ENCODE assay signal across 8 cellular contexts in genomic region chr7:80918406-80918805, GRCh38. TPM values are rescaled to one million over a fixed set of nuclear protein-coding genes. Genes with fewer than 3 reads are reported as not detected.
DNase-seq lines count a peak whose midpoint lies in the region; ATAC-seq and TF ChIP-seq lines count a peak whose summit lies in the region.

No MANE protein-coding gene starts in this region.

- peaks cover 2% of the 10 kb centered on the region for H3K27me3 Mint-ChIP-seq in endothelial cell (ENCODE audit: unreplicated experiment)
- H3K27me3 Mint-ChIP-seq in natural killer cell (ENCODE audit: low read depth in 2 of 2): peaks cover 19 to 48% of the 10 kb centered on the region in 2 donors

- peaks cover 2% of the 10 kb centered on the region for H3K4me1 Mint-ChIP-seq in endothelial cell (ENCODE audit: unreplicated experiment)
- peaks cover 4 to 8% of the 10 kb centered on the region in 2 donors for H3K4me1 Mint-ChIP-seq in natural killer cell

- no peaks in the 10 kb centered on the region for H3K4me1 ChIP-seq in NT2/D1 (ENCODE audit: insufficient read depth, insufficient read length)

- H3K36me3 ChIP-seq in NT2/D1 (ENCODE audit: insufficient read depth, insufficient read length, low read length): peaks cover 4% of the 10 kb centered on the region

- no peaks in the 10 kb centered on the region for H3K9me3 Mint-ChIP-seq in endothelial cell (ENCODE audit: unreplicated experiment)
- no peaks in the 10 kb centered on the region for H3K9me3 Mint-ChIP-seq in natural killer cell

- CTCF ChIA-PET in AG04450 (lab: Charles Lee): interaction anchor here (1.1 to 6.7 kb wide), 2 partner anchors 514 to 551 kb away, joined by 4 to 44 read pairs; no protein-coding TSS in a partner anchor

- H3K27ac Mint-ChIP-seq in endothelial cell (ENCODE audit: unreplicated experiment): no peak overlapping the region
- no peak overlapping the region for H3K27ac Mint-ChIP-seq in natural killer cell

- peak overlapping the region; percentile 20 for H3K4me3 Mint-ChIP-seq in endothelial cell (ENCODE audit: unreplicated experiment)
- H3K4me3 Mint-ChIP-seq in natural killer cell: peak overlapping the region; percentile 33

- H3K27me3 ChIP-seq in AG04450 (ENCODE audit: control insufficient read depth, insufficient read depth, low read length) (no peaks in the 10 kb centered on the region), NT2/D1 (ENCODE audit: insufficient read depth, insufficient read length) (no peaks in the 10 kb centered on the region)

- POLR2A ChIA-PET in AG04450 (lab: Yijun Ruan, JAX): interaction anchor here (0.5 to 1.5 kb wide), 11 partner anchors 22 to 1514 kb away, joined by 3 to 8 read pairs (median 5); no protein-coding TSS in a partner anchor

- TF ChIP-seq CTCF in AG04450 (IDR thresholded peaks at IDR 0.05; ENCODE audit: low read depth, low read length) (no peak), endothelial cell (IDR thresholded peaks at IDR 0.05; ENCODE audit: unreplicated experiment) (no peak), natural killer cell (IDR thresholded peaks at IDR 0.05) (no peak)

- ATAC-seq in GM21526 (IDR thresholded peaks at IDR 0.05; ENCODE audit: low FRiP score, unreplicated experiment): peak; percentile 69
- no peak for ATAC-seq in natural killer cell
- no peak for ATAC-seq in HG02840 (IDR thresholded peaks at IDR 0.05; ENCODE audit: low FRiP score, unreplicated experiment)

- no peaks in the 10 kb centered on the region for H3K36me3 Mint-ChIP-seq in endothelial cell (ENCODE audit: low read depth, unreplicated experiment)
- H3K36me3 Mint-ChIP-seq in natural killer cell: no peaks in the 10 kb centered on the region

- H3K4me3 ChIP-seq in AG04450 (ENCODE audit: low read depth, low read length): peak overlapping the region; percentile 69
- H3K4me3 ChIP-seq in NT2/D1 (ENCODE audit: insufficient read length, low read depth): peak overlapping the region; percentile 38

- peak overlapping the region; percentile 11 for H3K9ac ChIP-seq in NT2/D1 (ENCODE audit: insufficient read length, low read depth)

- DNase-seq in AG04450 (ENCODE audit: low read depth, low spot score) (no peak), NT2/D1 (ENCODE audit: low read depth, low spot score) (peak; percentile 15), endothelial cell (ENCODE audit: low spot score) (no peak), natural killer cell (no peak), SKM-1 treated with dmso at 0.1 percent for 144 hours (lab: John Stamatoyannopoulos, UW; ENCODE audit: unreplicated experiment) (no peak), HPDE6-E6E7 (ENCODE audit: extremely low spot score) (no peak)

- H3K27ac ChIP-seq in AG04450 (ENCODE audit: low read depth, low read length): no peak overlapping the region

- no peaks in the 10 kb centered on the region for H3K9me3 ChIP-seq in AG04450 (ENCODE audit: control insufficient read depth, insufficient read depth, low read length)
- no peaks in the 10 kb centered on the region for H3K9me3 ChIP-seq in NT2/D1 (ENCODE audit: insufficient read depth, low read length)

- intact Hi-C loops in natural killer cell (cut with micrococcal nuclease): no loop called here

RNA-seq across cellular contexts. Expression of gene SEMA3C, which starts 0.4 kb away (rescaled TPM):
- polyA plus RNA-seq in AG04450 (2011; rRNA removed): 35.9 and 39.9 TPM in 2 replicates
- 73.7 and 89.9 TPM in 2 replicates for polyA minus RNA-seq in AG04450 (2011; rRNA and poly(A)+ RNA removed)
- total RNA-seq in endothelial cell (ENCODE audit: unreplicated experiment) (0.26 TPM), natural killer cell (10 to 100 TPM in 1 of 3 donors, under 1 TPM in 2; 0.41 to 12.2 (median 0.94) TPM)
